30 cellular contexts compared by ENCODE assay signal in the genomic region with DNA sequence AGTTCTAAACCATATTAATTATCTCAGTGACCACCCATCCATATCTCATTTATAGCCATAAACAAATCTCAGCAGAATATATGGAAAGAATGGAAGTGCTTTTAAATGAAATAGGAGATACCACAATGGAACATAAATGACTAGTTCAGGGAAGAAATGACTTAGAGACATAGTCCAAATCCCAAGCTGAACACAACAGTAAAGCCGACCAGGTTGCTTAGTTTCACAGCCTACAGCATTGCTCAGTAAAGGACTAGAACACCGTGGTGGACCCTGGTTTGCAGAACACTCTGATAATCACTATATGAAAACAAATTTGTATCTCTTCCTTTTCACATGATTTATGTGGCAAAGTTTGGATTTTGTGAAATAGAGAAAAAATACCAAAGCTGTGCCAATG.
"Had no signal": no experiment of that assay in that cellular context is flagged by ENCODE, and none has a peak within 500 bp of the region (broad histone marks: within the 10 kb centered on the region; RNA-seq: fewer than 3 reads in every experiment).

No MANE protein-coding gene starts in this region.

- H3K4me3 ChIP-seq: adrenal gland, cardiac muscle cell, colonic mucosa, gastrocnemius medialis, skin epidermis, testis, transverse colon, uterus had no signal

- H3K4me3 Mint-ChIP-seq: activated CD4-positive, alpha-beta T cell treated with anti-CD3 and anti-CD28 coated beads for 36 hours; activated CD8-positive, alpha-beta memory T cell treated with anti-CD3 and anti-CD28 coated beads, Interleukin-2, amount 10 ng/mL, durations not matched to agents 7 days and 5 days; activated CD8-positive, alpha-beta T cell treated with anti-CD3 and anti-CD28 coated beads, Interleukin-2, amount 10 ng/mL, durations not matched to agents 7 days and 5 days; activated naive CD4-positive, alpha-beta T cell treated with anti-CD3 and anti-CD28 coated beads for 36 hours; activated naive CD8-positive, alpha-beta T cell treated with anti-CD3 and anti-CD28 coated beads for 36 hours; brain; immature natural killer cell; memory B cell; nephron progenitor cell; T-helper 2 cell treated with Interferon-gamma antibody and Interleukin-4, amounts not matched to agents 5 μg/mL and 100 μg/mL, for 36 hours had no signal

- H3K27ac ChIP-seq: adrenal gland, cardiac muscle cell, colonic mucosa, gastrocnemius medialis, neutrophil, skin epidermis, testis, uterus had no signal

- H3K9me3 Mint-ChIP-seq: activated naive CD4-positive, alpha-beta T cell treated with anti-CD3 and anti-CD28 coated beads for 36 hours; activated naive CD8-positive, alpha-beta T cell treated with anti-CD3 and anti-CD28 coated beads for 36 hours; brain; immature natural killer cell; memory B cell; nephron progenitor cell; T-helper 2 cell treated with Interferon-gamma antibody and Interleukin-4, amounts not matched to agents 5 μg/mL and 100 μg/mL, for 36 hours had no signal

- H3K36me3 ChIP-seq: colonic mucosa, uterus had no signal

- H3K27me3 ChIP-seq: adrenal gland, cardiac muscle cell, colonic mucosa, gastrocnemius medialis, neutrophil, testis, transverse colon, uterus had no signal

- H3K27ac Mint-ChIP-seq: activated CD4-positive, alpha-beta T cell treated with anti-CD3 and anti-CD28 coated beads for 36 hours; activated CD8-positive, alpha-beta memory T cell treated with anti-CD3 and anti-CD28 coated beads, Interleukin-2, amount 10 ng/mL, durations not matched to agents 7 days and 5 days; activated CD8-positive, alpha-beta T cell treated with anti-CD3 and anti-CD28 coated beads, Interleukin-2, amount 10 ng/mL, durations not matched to agents 7 days and 5 days; activated naive CD4-positive, alpha-beta T cell treated with anti-CD3 and anti-CD28 coated beads for 36 hours; activated naive CD8-positive, alpha-beta T cell treated with anti-CD3 and anti-CD28 coated beads for 36 hours; brain; immature natural killer cell; memory B cell; nephron progenitor cell; T-helper 2 cell treated with Interferon-gamma antibody and Interleukin-4, amounts not matched to agents 5 μg/mL and 100 μg/mL, for 36 hours had no signal

- H3K9me3 ChIP-seq: adrenal gland, colonic mucosa, gastrocnemius medialis, neutrophil, testis, transverse colon, uterus had no signal

- ATAC-seq: activated CD4-positive, alpha-beta T cell treated with anti-CD3 and anti-CD28 coated beads for 36 hours; activated CD8-positive, alpha-beta memory T cell treated with anti-CD3 and anti-CD28 coated beads, Interleukin-2, amount 10 ng/mL, durations not matched to agents 7 days and 5 days; activated CD8-positive, alpha-beta T cell treated with anti-CD3 and anti-CD28 coated beads, Interleukin-2, amount 10 ng/mL, durations not matched to agents 7 days and 5 days; gastrocnemius medialis; sciatic nerve; stimulated activated naive CD8-positive, alpha-beta T cell treated with anti-CD3 and anti-CD28 coated beads, Interleukin-15, Interleukin-2, amounts not matched to agents 100 U/mL and 50 U/mL, for 24 hours had no signal

- H3K27me3 Mint-ChIP-seq: activated CD4-positive, alpha-beta T cell treated with anti-CD3 and anti-CD28 coated beads for 36 hours; activated CD8-positive, alpha-beta memory T cell treated with anti-CD3 and anti-CD28 coated beads, Interleukin-2, amount 10 ng/mL, durations not matched to agents 7 days and 5 days; activated naive CD8-positive, alpha-beta T cell treated with anti-CD3 and anti-CD28 coated beads for 36 hours; brain; memory B cell had no signal

- H3K4me1 Mint-ChIP-seq: activated CD4-positive, alpha-beta T cell treated with anti-CD3 and anti-CD28 coated beads for 36 hours; activated CD8-positive, alpha-beta memory T cell treated with anti-CD3 and anti-CD28 coated beads, Interleukin-2, amount 10 ng/mL, durations not matched to agents 7 days and 5 days; immature natural killer cell had no signal

- DNase-seq: activated CD4-positive, alpha-beta T cell treated with anti-CD3 and anti-CD28 coated beads for 36 hours; activated CD4-positive, CD25-positive, alpha-beta regulatory T cell; activated CD8-positive, alpha-beta memory T cell treated with anti-CD3 and anti-CD28 coated beads, Interleukin-2, amount 10 ng/mL, durations not matched to agents 7 days and 5 days; activated CD8-positive, alpha-beta T cell treated with anti-CD3 and anti-CD28 coated beads, Interleukin-2, amount 10 ng/mL, durations not matched to agents 7 days and 5 days; activated effector memory CD4-positive, alpha-beta T cell treated with anti-CD3 and anti-CD28 coated beads, Interleukin-2, amount 50 U/mL, for 16 hours; activated naive CD4-positive, alpha-beta T cell treated with anti-CD3 and anti-CD28 coated beads for 36 hours; activated naive CD8-positive, alpha-beta T cell treated with anti-CD3 and anti-CD28 coated beads for 36 hours; adrenal gland; aorta; cerebellar nuclear complex; colonic mucosa; effector memory CD4-positive, alpha-beta T cell; gastrocnemius medialis; glutamatergic neuron; immature natural killer cell; nephron progenitor cell; retina; stimulated activated CD4-positive, alpha-beta T cell treated with anti-CD3 and anti-CD28 coated beads, Interleukin-12 subunit alpha, Interleukin-12 subunit beta, amount 100 ng/mL, for 4 hours; stimulated activated CD4-positive, alpha-beta T cell treated with anti-CD3 and anti-CD28 coated beads, Interleukin-4, amount 100 ng/mL, for 1 hour; stimulated activated naive CD8-positive, alpha-beta T cell treated with anti-CD3 and anti-CD28 coated beads, Interleukin-15, Interleukin-2, amounts not matched to agents 100 U/mL and 50 U/mL, for 24 hours; testis; transverse colon; uterus had no signal

- H3K4me1 ChIP-seq: adrenal gland, colonic mucosa, gastrocnemius medialis, testis, uterus had no signal
